Comparison of ENCODE assay signal across 28 cellular contexts in the genomic region with DNA sequence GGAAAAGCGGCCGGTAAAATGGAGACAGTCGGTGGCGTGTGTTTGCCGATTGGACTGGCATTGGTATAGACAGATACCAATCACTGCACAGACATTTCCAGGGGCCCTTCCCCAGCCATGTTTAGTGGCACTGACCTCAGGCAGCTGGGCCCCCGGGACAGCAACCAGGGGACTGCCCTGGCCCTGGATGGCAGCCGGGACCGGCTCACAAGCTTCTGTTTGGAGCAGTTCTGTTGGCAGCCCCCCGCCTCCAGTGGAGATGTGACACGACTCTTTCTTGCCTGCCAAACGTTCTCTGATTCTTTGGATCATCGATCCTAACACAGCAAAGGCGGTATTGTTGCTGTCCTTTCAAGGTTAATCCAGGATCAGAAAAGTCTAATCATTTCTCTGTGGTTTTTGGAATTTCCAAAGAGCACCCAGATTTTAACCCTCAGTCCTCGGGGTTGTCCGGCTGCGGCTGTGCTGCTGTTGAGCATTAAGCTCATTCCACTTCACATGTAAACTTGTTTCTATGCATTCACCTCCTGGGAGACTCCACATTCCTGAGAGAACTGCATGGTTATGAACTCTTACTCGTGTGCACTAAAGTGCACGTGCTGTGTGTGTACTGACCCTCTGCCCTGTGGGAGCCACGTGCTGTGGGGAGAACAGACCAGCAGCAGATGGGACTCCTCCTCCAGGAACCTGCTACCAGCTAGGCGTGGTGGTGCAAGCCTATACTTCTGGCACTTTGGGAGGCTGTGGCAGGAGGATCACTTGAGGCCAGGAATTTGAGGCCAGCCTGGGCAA. TPM values are rescaled to one million over a fixed set of nuclear protein-coding genes. Genes with fewer than 3 reads are reported as not detected.
A peak's percentile ranks its signal among the peaks of the same experiment; 100 is the strongest.
DNase-seq lines count a peak whose midpoint lies in the region; ATAC-seq and TF ChIP-seq lines count a peak whose summit lies in the region.
"Had no signal": no experiment of that assay in that cellular context is flagged by ENCODE, and none has a peak within 500 bp of the region (broad histone marks: within the 10 kb centered on the region; RNA-seq: fewer than 3 reads in every experiment).

No MANE protein-coding gene starts in this region.

- H3K27me3 ChIP-seq in breast epithelium (no peaks in the 10 kb centered on the region), mammary epithelial cell (ENCODE audit: insufficient read depth, low read length) (no peaks in the 10 kb centered on the region), rectal smooth muscle tissue (ENCODE audit: control insufficient read depth, insufficient read depth, low read length) (no peaks in the 10 kb centered on the region)
- H3K27me3 ChIP-seq: thyroid gland had no signal

- H3K36me3 ChIP-seq in breast epithelium (no peaks in the 10 kb centered on the region), mammary epithelial cell (ENCODE audit: insufficient read depth, low read length) (peaks cover 7% of the 10 kb centered on the region), rectal smooth muscle tissue (ENCODE audit: control insufficient read depth, insufficient read depth, low read length) (no peaks in the 10 kb centered on the region)
- H3K36me3 ChIP-seq: HAP-1, thyroid gland had no signal

- peak overlapping the region; percentile 38 for H3K4me3 Mint-ChIP-seq in glutamatergic neuron (ENCODE audit: unreplicated experiment)
- peak overlapping the region; percentile 39 for H3K4me3 Mint-ChIP-seq in type B pancreatic cell
- H3K4me3 Mint-ChIP-seq: activated B cell treated with CpG ODN at 0.5 μM for 24 hours; activated CD4-positive, alpha-beta memory T cell treated with anti-CD3 and anti-CD28 coated beads, Interleukin-2, amount 10 ng/mL, durations not matched to agents 7 days and 5 days; memory B cell had no signal

- no TSS peak for BruUV-seq in mammary epithelial cell (replicated peaks; lab: Mats Ljungman, UMichigan)

- no peak overlapping the region for H3K9ac ChIP-seq in mammary epithelial cell (ENCODE audit: insufficient read depth, low read length)
- no peak overlapping the region for H3K9ac ChIP-seq in rectal smooth muscle tissue (ENCODE audit: low read length)
- H3K9ac ChIP-seq: parathyroid adenoma had no signal

- H3K36me3 Mint-ChIP-seq in glutamatergic neuron (ENCODE audit: unreplicated experiment) (no peaks in the 10 kb centered on the region), type B pancreatic cell (peaks cover 21% of the 10 kb centered on the region)

- CTCF ChIA-PET in mammary epithelial cell (lab: Charles Lee; ENCODE audit: low non-redundant PET): no interaction called here

- peaks cover 2% of the 10 kb centered on the region for H3K27me3 Mint-ChIP-seq in glutamatergic neuron (ENCODE audit: unreplicated experiment)
- H3K27me3 Mint-ChIP-seq in type B pancreatic cell: no peaks in the 10 kb centered on the region
- H3K27me3 Mint-ChIP-seq: activated B cell treated with CpG ODN at 0.5 μM for 24 hours; activated CD4-positive, alpha-beta memory T cell treated with anti-CD3 and anti-CD28 coated beads, Interleukin-2, amount 10 ng/mL, durations not matched to agents 7 days and 5 days; CD8-positive, alpha-beta memory T cell; memory B cell; naive B cell had no signal

- peaks cover 94% of the 10 kb centered on the region for H3K79me2 ChIP-seq in mammary epithelial cell (ENCODE audit: insufficient read depth, low read length)

- no peak overlapping the region for H3K4me2 ChIP-seq in mammary epithelial cell (ENCODE audit: insufficient read depth, low read depth, low read length)

- ATAC-seq in GM18909 (IDR thresholded peaks at IDR 0.05; ENCODE audit: poor library complexity, unreplicated experiment) (no peak), left colon (no peak)

- H3K9me3 ChIP-seq in breast epithelium (no peaks in the 10 kb centered on the region), mammary epithelial cell (replicated peaks; ENCODE audit: insufficient read depth, low read length) (no peaks in the 10 kb centered on the region)
- H3K9me3 ChIP-seq: HAP-1, thyroid gland had no signal

- H3K27ac Mint-ChIP-seq in glutamatergic neuron (ENCODE audit: unreplicated experiment) (peak overlapping the region; percentile 55), type B pancreatic cell (peak overlapping the region; percentile 65)
- H3K27ac Mint-ChIP-seq: activated B cell treated with CpG ODN at 0.5 μM for 24 hours; activated CD4-positive, alpha-beta memory T cell treated with anti-CD3 and anti-CD28 coated beads, Interleukin-2, amount 10 ng/mL, durations not matched to agents 7 days and 5 days; memory B cell; naive B cell had no signal

- peaks cover 0 to 8% of the 10 kb centered on the region in 2 donors for H3K4me1 ChIP-seq in breast epithelium
- H3K4me1 ChIP-seq in mammary epithelial cell (ENCODE audit: insufficient read depth, low read length): peaks cover 16% of the 10 kb centered on the region
- peaks cover 25% of the 10 kb centered on the region for H3K4me1 ChIP-seq in rectal smooth muscle tissue (ENCODE audit: control insufficient read depth, insufficient read depth, low read length)
- H3K4me1 ChIP-seq: HAP-1, parathyroid adenoma had no signal

- intact Hi-C loops in breast epithelium (cut with DNase I; ENCODE audit: low total_unique reads): no loop called here
- intact Hi-C loops in mammary epithelial cell (cut with micrococcal nuclease): no loop called here
- intact Hi-C loops in left colon (cut with DNase I, micrococcal nuclease): no loop called here

- H2AFZ ChIP-seq in mammary epithelial cell (ENCODE audit: low read depth, low read length): no peak overlapping the region
- H2AFZ ChIP-seq: parathyroid adenoma had no signal

- WGBS in mammary epithelial cell (ENCODE audit: low coverage, missing lambda C conversion rate): 92% methylated on average over 20 of the region's 20 CpGs

- no peak for TF ChIP-seq POLR2A in breast epithelium (IDR thresholded peaks at IDR 0.05)

- H3K9me3 Mint-ChIP-seq in glutamatergic neuron (ENCODE audit: unreplicated experiment): peaks cover 19% of the 10 kb centered on the region
- no peaks in the 10 kb centered on the region for H3K9me3 Mint-ChIP-seq in type B pancreatic cell
- H3K9me3 Mint-ChIP-seq: activated B cell treated with CpG ODN at 0.5 μM for 24 hours; activated CD4-positive, alpha-beta memory T cell treated with anti-CD3 and anti-CD28 coated beads, Interleukin-2, amount 10 ng/mL, durations not matched to agents 7 days and 5 days; CD8-positive, alpha-beta memory T cell; memory B cell; naive B cell had no signal

- H3K4me3 ChIP-seq in breast epithelium: no peak overlapping the region
- no peak overlapping the region for H3K4me3 ChIP-seq in mammary epithelial cell (replicated peaks in 1 of 3; ENCODE audit: insufficient read depth in 1 of 3, low read depth in 2 of 3, low read length in 3 of 3)
- no peak overlapping the region for H3K4me3 ChIP-seq in rectal smooth muscle tissue (ENCODE audit: low read length)
- H3K4me3 ChIP-seq: HAP-1, thyroid gland had no signal

- in situ Hi-C loops in mammary epithelial cell (cut with MboI; ENCODE audit: low sequenced_read_pairs in 2 of 2): no loop called here

- dilution Hi-C loops in mammary epithelial cell (cut with HindIII; ENCODE audit: low sequenced_read_pairs): no loop called here

- H3K27ac ChIP-seq in breast epithelium (peak overlapping the region; percentile 21 to 52), mammary epithelial cell (ENCODE audit: insufficient read depth, low read depth, low read length) (no peak overlapping the region), rectal smooth muscle tissue (ENCODE audit: low read depth, low read length) (peak overlapping the region; percentile 45)
- H3K27ac ChIP-seq: parathyroid adenoma, thyroid gland had no signal

- H4K20me1 ChIP-seq in mammary epithelial cell (ENCODE audit: insufficient read depth, low read length): no peaks in the 10 kb centered on the region

- H3K4me1 Mint-ChIP-seq in glutamatergic neuron (ENCODE audit: low read depth, unreplicated experiment): peaks cover 33% of the 10 kb centered on the region
- H3K4me1 Mint-ChIP-seq in type B pancreatic cell (ENCODE audit: unreplicated experiment): peaks cover 46% of the 10 kb centered on the region

- TF ChIP-seq CTCF in breast epithelium (IDR thresholded peaks at IDR 0.05): no peak
- TF ChIP-seq CTCF in mammary epithelial cell (conservative IDR thresholded peaks at IDR 0.05 in 1 of 2, IDR thresholded peaks at IDR 0.05 in 1 of 2; ENCODE audit: extremely low read depth in 1 of 2, insufficient read depth in 1 of 2, low read depth in 1 of 2, low read length in 2 of 2): no peak
- TF ChIP-seq CTCF in glutamatergic neuron (IDR thresholded peaks at IDR 0.05; ENCODE audit: partially characterized antibody, unreplicated experiment): no peak
- TF ChIP-seq CTCF in type B pancreatic cell (conservative IDR thresholded peaks at IDR 0.05): no peak

- no peak for DNase-seq in breast epithelium (ENCODE audit: low spot score in 2 of 2)
- no peak for DNase-seq in mammary epithelial cell
- DNase-seq in glutamatergic neuron: no peak
- no peak for DNase-seq in type B pancreatic cell (ENCODE audit: extremely low spot score, unreplicated experiment)
- DNase-seq in left colon: no peak
- no peak for DNase-seq in globus pallidus (ENCODE audit: low spot score)
- DNase-seq: 8988T; activated B cell treated with CpG ODN at 0.5 μM for 24 hours; activated CD4-positive, alpha-beta memory T cell treated with anti-CD3 and anti-CD28 coated beads, Interleukin-2, amount 10 ng/mL, durations not matched to agents 7 days and 5 days; activated gamma-delta T cell treated with Interleukin-2 at 50 U/mL for 16 hours; AML-193; amniotic stem cell; CD8-positive, alpha-beta memory T cell; DMS53; effector CD4-positive, alpha-beta T cell; KG1; naive B cell; NCI-H1694; NCI-H2171; NCI-H526 treated with DMSO at 0.1 percent for 48 hours; RPMI8226; T-helper 9 cell; thyroid gland had no signal

RNA-seq across cellular contexts. Expression of a gene that starts 46.0 kb away (rescaled TPM):
- 10 to 100 TPM; 11.7 to 16.5 (median 15.7) TPM for total RNA-seq in breast epithelium
- total RNA-seq in mammary epithelial cell: 10 to 100 TPM; 32.7 to 48.2 TPM
- 10.2 TPM for polyA plus RNA-seq in mammary epithelial cell
- polyA minus RNA-seq in mammary epithelial cell: 46.5 TPM
- 41.7 TPM for total RNA-seq in glutamatergic neuron (ENCODE audit: unreplicated experiment)
- total RNA-seq in type B pancreatic cell (ENCODE audit: low replicate concordance): 55.1 and 55.2 TPM in 2 replicates
- 10 to 100 TPM; 19.9 to 28.3 TPM for total RNA-seq in left colon

RNA-seq across cellular contexts. Expression of a gene that starts 47.3 kb away (rescaled TPM):
- total RNA-seq in breast epithelium (10 to 100 TPM; 20.0 to 25.9 (median 23.3) TPM), mammary epithelial cell (10 to 100 TPM; 35.5 to 41.5 TPM), glutamatergic neuron (ENCODE audit: unreplicated experiment) (49.8 TPM), type B pancreatic cell (ENCODE audit: low replicate concordance) (36.9 and 53.2 TPM in 2 replicates), left colon (10 to 100 TPM; 35.8 to 47.5 TPM)
- 14.3 TPM for polyA plus RNA-seq in mammary epithelial cell
- polyA minus RNA-seq in mammary epithelial cell: 3.3 TPM
